In genomic region chr20:58441723-58442122, GRCh38 we compare ENCODE assay signal across 1 cellular context.
TF ChIP-seq lines count a peak whose summit lies in the region.

No MANE protein-coding gene starts in this region.

TF ChIP-seq in IMR-90, 13 proteins besides CTCF, POLR2A, EP300 and RAD21:
- TF ChIP-seq FOS (IDR thresholded peaks at IDR 0.05; ENCODE audit: low read depth, low read length): no peak
- no peak for TF ChIP-seq RCOR1 (IDR thresholded peaks at IDR 0.05; ENCODE audit: insufficient replicate concordance, low read length)
- no peak for TF ChIP-seq MXI1 (IDR thresholded peaks at IDR 0.05; ENCODE audit: borderline replicate concordance, low read depth, low read length)
- TF ChIP-seq SMC3 (IDR thresholded peaks at IDR 0.05; ENCODE audit: low read depth, low read length): no peak
- no peak for TF ChIP-seq BHLHE40 (IDR thresholded peaks at IDR 0.05; ENCODE audit: low read depth, low read length)
- TF ChIP-seq MAZ (IDR thresholded peaks at IDR 0.05; ENCODE audit: borderline replicate concordance, low read depth, low read length): no peak
- no peak for TF ChIP-seq USF2 (IDR thresholded peaks at IDR 0.05; ENCODE audit: low read depth, low read length)
- TF ChIP-seq RFX5 (IDR thresholded peaks at IDR 0.05; ENCODE audit: low read depth, low read length): no peak
- no peak for TF ChIP-seq ELK1 (IDR thresholded peaks at IDR 0.05; ENCODE audit: borderline replicate concordance, low read depth, low read length)
- TF ChIP-seq CHD1 (IDR thresholded peaks at IDR 0.05; ENCODE audit: low read depth, low read length): no peak
- TF ChIP-seq NFE2L2 (IDR thresholded peaks at IDR 0.05; ENCODE audit: low read depth, low read length): no peak
- TF ChIP-seq CEBPB (IDR thresholded peaks at IDR 0.05; ENCODE audit: low read depth, low read length): no peak
- no peak for TF ChIP-seq MAFK (IDR thresholded peaks at IDR 0.05; ENCODE audit: low read depth, low read length)
TF ChIP-seq in IMR-90: peak in this region for 0.
